In genomic region chr11:64855596-64856304, GRCh38 we compare ENCODE assay signal across 6 cellular contexts. TPM values are rescaled to one million over a fixed set of nuclear protein-coding genes. Genes with fewer than 3 reads are reported as not detected.
A peak's percentile ranks its signal among the peaks of the same experiment; 100 is the strongest.
DNase-seq lines count a peak whose midpoint lies in the region; TF ChIP-seq lines count a peak whose summit lies in the region.

No MANE protein-coding gene starts in this region.

- H3K27me3 Mint-ChIP-seq in activated naive CD8-positive, alpha-beta T cell treated with anti-CD3 and anti-CD28 coated beads for 36 hours, result no peaks in the 10 kb centered on the region

- peak overlapping the region; percentile 58 for H3K4me3 Mint-ChIP-seq in activated naive CD8-positive, alpha-beta T cell treated with anti-CD3 and anti-CD28 coated beads for 36 hours

- H3K36me3 ChIP-seq in GM23248 (ENCODE audit: low read depth) (peaks cover 22% of the 10 kb centered on the region), neutrophil (peaks cover 81% of the 10 kb centered on the region)

- H3K79me2 ChIP-seq in GM23248 (ENCODE audit: insufficient read depth), result peaks cover 65% of the 10 kb centered on the region

- peak overlapping the region; percentile 85 for H3K27ac Mint-ChIP-seq in activated naive CD8-positive, alpha-beta T cell treated with anti-CD3 and anti-CD28 coated beads for 36 hours

- H3K27ac ChIP-seq in GM23248 (peak overlapping the region; percentile 83), neutrophil (peak overlapping the region; percentile 99)

- in situ Hi-C loops in GM23248 (cut with MboI), result no loop called here

- H3K9me3 ChIP-seq in GM23248 (ENCODE audit: low read depth) (no peaks in the 10 kb centered on the region), neutrophil (no peaks in the 10 kb centered on the region)

- no peak overlapping the region for H2AFZ ChIP-seq in GM23248

- H3F3A ChIP-seq in GM23248 (ENCODE audit: insufficient read depth), result peaks cover 14% of the 10 kb centered on the region; the same call in 1 of the 2 replicates

- peaks cover 40% of the 10 kb centered on the region for H3K4me1 ChIP-seq in GM23248 (ENCODE audit: insufficient read depth)
- H3K4me1 ChIP-seq in neutrophil (ENCODE audit: control insufficient read depth in 1 of 2, insufficient read depth in 1 of 2, low read depth in 1 of 2, low read length in 1 of 2), result peaks cover 100% of the 10 kb centered on the region in 2 experiments

- H3K36me3 Mint-ChIP-seq in activated naive CD8-positive, alpha-beta T cell treated with anti-CD3 and anti-CD28 coated beads for 36 hours, result peaks cover 69% of the 10 kb centered on the region

- peak; percentile 38 for DNase-seq in GM23248
- no peak for DNase-seq in activated naive CD8-positive, alpha-beta T cell treated with anti-CD3 and anti-CD28 coated beads for 36 hours
- DNase-seq in SW 1271 (lab: John Stamatoyannopoulos, UW), result no peak
- no peak for DNase-seq in GF-D8 (lab: John Stamatoyannopoulos, UW)
- no peak for DNase-seq in HCEC 1CT

- H3K9me2 ChIP-seq in GM23248 (ENCODE audit: insufficient read depth), result no peaks in the 10 kb centered on the region

- H3K27me3 ChIP-seq in GM23248 (replicated peaks; ENCODE audit: insufficient read depth) (no peaks in the 10 kb centered on the region), neutrophil (no peaks in the 10 kb centered on the region)

- no peaks in the 10 kb centered on the region for H4K20me1 ChIP-seq in GM23248 (ENCODE audit: insufficient read depth)

- no peaks in the 10 kb centered on the region for H3K9me3 Mint-ChIP-seq in activated naive CD8-positive, alpha-beta T cell treated with anti-CD3 and anti-CD28 coated beads for 36 hours

- WGBS in GM23248 (ENCODE audit: low coverage in 1 of 2, low lambda C conversion rate in 2 of 2, missing lambda C conversion rate in 2 of 2), 2 experiments, result 71 to 77% methylated on average over 12 to 17 of the region's 22 CpGs

- peaks cover 90% of the 10 kb centered on the region for H3K4me1 Mint-ChIP-seq in activated naive CD8-positive, alpha-beta T cell treated with anti-CD3 and anti-CD28 coated beads for 36 hours

- no peak for TF ChIP-seq CTCF in neutrophil (IDR thresholded peaks at IDR 0.05)

- peak overlapping the region; percentile 23 for H3K4me3 ChIP-seq in GM23248
- peak overlapping the region; percentile 50 to 62 for H3K4me3 ChIP-seq in neutrophil (ENCODE audit: low read depth in 1 of 2, low read length in 1 of 2)

- H3K4me2 ChIP-seq in GM23248 (ENCODE audit: unreplicated experiment), result peak overlapping the region; percentile 55

- peak overlapping the region; percentile 65 for H3K9ac ChIP-seq in GM23248

RNA-seq across cellular contexts. Expression of gene CDC42BPG, which starts 11.3 kb away (rescaled TPM):
- total RNA-seq in GM23248 (2014; rRNA removed; shearing (Covaris generic)), result not detected in 2 replicates
- polyA plus RNA-seq in GM23248 (2016; fragmentation: Nextera tagmentation; extraction: Ambion mirVana), result not detected in 2 replicates
- under 1 TPM; 0.46 to 0.54 TPM for total RNA-seq in activated naive CD8-positive, alpha-beta T cell treated with anti-CD3 and anti-CD28 coated beads for 36 hours

RNA-seq across cellular contexts. Expression of gene EHD1, which starts 22.7 kb away (rescaled TPM):
- total RNA-seq in GM23248 (2014; rRNA removed; shearing (Covaris generic)), result 90.2 and 124 TPM in 2 replicates
- polyA plus RNA-seq in GM23248 (2016; fragmentation: Nextera tagmentation; extraction: Ambion mirVana), result 55.2 and 56.3 TPM in 2 replicates
- 100 to 1,000 TPM; 103 to 112 TPM for total RNA-seq in activated naive CD8-positive, alpha-beta T cell treated with anti-CD3 and anti-CD28 coated beads for 36 hours

RNA-seq across cellular contexts. Expression of gene MEN1, which starts 45.4 kb away (rescaled TPM):
- total RNA-seq in GM23248 (2014; rRNA removed; shearing (Covaris generic)), result 13.2 and 15.8 TPM in 2 replicates
- 24.6 and 26.1 TPM in 2 replicates for polyA plus RNA-seq in GM23248 (2016; fragmentation: Nextera tagmentation; extraction: Ambion mirVana)
- 10 to 100 TPM; 35.8 to 37.0 TPM for total RNA-seq in activated naive CD8-positive, alpha-beta T cell treated with anti-CD3 and anti-CD28 coated beads for 36 hours

RNA-seq across cellular contexts. Expression of gene MAP4K2, which starts 52.7 kb away (rescaled TPM):
- 18.2 and 19.7 TPM in 2 replicates for total RNA-seq in GM23248 (2014; rRNA removed; shearing (Covaris generic))
- polyA plus RNA-seq in GM23248 (2016; fragmentation: Nextera tagmentation; extraction: Ambion mirVana), result 4.2 and 6.2 TPM in 2 replicates
- 10 to 100 TPM; 60.4 to 63.8 TPM for total RNA-seq in activated naive CD8-positive, alpha-beta T cell treated with anti-CD3 and anti-CD28 coated beads for 36 hours
